In the genomic region with DNA sequence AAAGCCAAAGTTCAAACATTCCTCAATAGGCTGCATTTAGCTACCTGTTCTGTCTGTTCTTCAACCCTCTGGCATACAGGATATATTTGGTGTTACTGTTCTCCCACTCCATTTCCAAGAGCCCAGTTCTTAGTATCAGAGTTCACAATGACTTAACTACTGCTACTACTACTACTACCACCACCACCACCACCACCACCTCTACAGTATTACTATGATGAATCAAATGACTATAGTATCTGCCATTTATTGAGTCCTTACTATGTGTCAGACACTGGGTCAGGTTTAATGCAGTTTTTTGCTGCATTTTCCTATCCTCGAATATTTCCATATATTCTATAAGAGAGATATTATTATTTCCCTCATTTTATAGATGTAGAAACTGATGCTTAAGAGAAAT, we compare ENCODE assay signal across 13 cellular contexts. TPM values are rescaled to one million over a fixed set of nuclear protein-coding genes. Genes with fewer than 3 reads are reported as not detected.
"Had no signal": no experiment of that assay in that cellular context is flagged by ENCODE, and none has a peak within 500 bp of the region (broad histone marks: within the 10 kb centered on the region; RNA-seq: fewer than 3 reads in every experiment).

No MANE protein-coding gene starts in this region.

- DNase-seq: activated CD4-positive, alpha-beta memory T cell treated with anti-CD3 and anti-CD28 coated beads for 36 hours; activated CD4-positive, alpha-beta T cell treated with anti-CD3 and anti-CD28 coated beads for 1 hour; activated CD8-positive, alpha-beta memory T cell treated with anti-CD3 and anti-CD28 coated beads, Interleukin-2, amount 50 U/mL, for 48 hours; activated naive CD4-positive, alpha-beta T cell; erythroblast; islet precursor cell; mucosa of descending colon; naive thymus-derived CD8-positive, alpha-beta T cell; pancreas had no signal

- H3K27ac ChIP-seq: pancreas, tibial nerve, vagina had no signal

- H3K4me3 Mint-ChIP-seq: activated CD4-positive, alpha-beta memory T cell treated with anti-CD3 and anti-CD28 coated beads for 36 hours; activated T-helper 1 cell treated with anti-CD3 and anti-CD28 coated beads, Interleukin-12 subunit alpha, Interleukin-12 subunit beta, Interleukin-2, Interleukin-4 antibody, amounts not matched to agents 30 ng/mL and 10 ng/mL and 1 ng/mL, durations not matched to agents 14 hours and 24 hours and 36 hours had no signal

- H3K36me3 ChIP-seq: pancreas, tibial nerve, vagina had no signal

- H3K4me3 ChIP-seq: mucosa of descending colon, pancreas, tibial nerve, vagina had no signal

- H3K27me3 ChIP-seq: pancreas, tibial nerve, vagina had no signal

- H3K27ac Mint-ChIP-seq: activated T-helper 1 cell treated with anti-CD3 and anti-CD28 coated beads, Interleukin-12 subunit alpha, Interleukin-12 subunit beta, Interleukin-2, Interleukin-4 antibody, amounts not matched to agents 30 ng/mL and 10 ng/mL and 1 ng/mL, durations not matched to agents 14 hours and 24 hours and 36 hours had no signal

- H3K9me3 ChIP-seq: mucosa of descending colon, pancreas, tibial nerve, vagina had no signal

- H3K27me3 Mint-ChIP-seq: activated CD4-positive, alpha-beta memory T cell treated with anti-CD3 and anti-CD28 coated beads for 36 hours; naive thymus-derived CD8-positive, alpha-beta T cell had no signal

- ATAC-seq: naive thymus-derived CD8-positive, alpha-beta T cell had no signal

- H3K4me1 ChIP-seq: pancreas had no signal

RNA-seq across cellular contexts. Expression of a gene that starts 0.9 kb away (rescaled TPM):
- total RNA-seq: astrocyte had no signal
